ENCODE assay signal across 26 cellular contexts in genomic region chr5:90944116-90944515, GRCh38.
"Had no signal": no experiment of that assay in that cellular context is flagged by ENCODE, and none has a peak within 500 bp of the region (broad histone marks: within the 10 kb centered on the region; RNA-seq: fewer than 3 reads in every experiment).

No MANE protein-coding gene starts in this region.

- H3K9me3 ChIP-seq: colonic mucosa, left lung, lower lobe of right lung, mucosa of descending colon, spleen, tibial nerve had no signal

- H3K4me3 Mint-ChIP-seq: activated CD4-positive, alpha-beta memory T cell treated with anti-CD3 and anti-CD28 coated beads, Interleukin-2, amount 10 ng/mL, durations not matched to agents 7 days and 5 days; activated CD4-positive, alpha-beta T cell treated with anti-CD3 and anti-CD28 coated beads, Interleukin-2, amount 10 ng/mL, durations not matched to agents 7 days and 5 days; activated T-cell treated with anti-CD3 and anti-CD28 coated beads, Interleukin-2, amount 50 U/mL, for 24 hours; activated T-helper 17 cell treated with anti-CD3 and anti-CD28 coated beads, Interleukin-2, amount 50 U/mL, for 72 hours; nephron had no signal

- H3K27me3 ChIP-seq: colonic mucosa, left lung, spleen, tibial nerve had no signal

- H3K4me1 Mint-ChIP-seq: activated T-helper 17 cell treated with anti-CD3 and anti-CD28 coated beads, Interleukin-2, amount 50 U/mL, for 72 hours had no signal

- H3K4me1 ChIP-seq: left lung, lower lobe of right lung had no signal

- H3K27ac ChIP-seq: colonic mucosa, left lung, lower lobe of right lung, spleen, tibial nerve had no signal

- H3K27ac Mint-ChIP-seq: activated CD4-positive, alpha-beta memory T cell treated with anti-CD3 and anti-CD28 coated beads, Interleukin-2, amount 10 ng/mL, durations not matched to agents 7 days and 5 days; activated CD4-positive, alpha-beta T cell treated with anti-CD3 and anti-CD28 coated beads, Interleukin-2, amount 10 ng/mL, durations not matched to agents 7 days and 5 days; activated T-cell treated with anti-CD3 and anti-CD28 coated beads, Interleukin-2, amount 50 U/mL, for 24 hours; activated T-helper 17 cell treated with anti-CD3 and anti-CD28 coated beads, Interleukin-2, amount 50 U/mL, for 72 hours had no signal

- H3K9me3 Mint-ChIP-seq: activated CD4-positive, alpha-beta memory T cell treated with anti-CD3 and anti-CD28 coated beads, Interleukin-2, amount 10 ng/mL, durations not matched to agents 7 days and 5 days; activated T-cell treated with anti-CD3 and anti-CD28 coated beads, Interleukin-2, amount 50 U/mL, for 24 hours; activated T-helper 17 cell treated with anti-CD3 and anti-CD28 coated beads, Interleukin-2, amount 50 U/mL, for 72 hours; nephron had no signal

- H3K4me3 ChIP-seq: colonic mucosa, left lung, lower lobe of right lung, mucosa of descending colon, spleen, tibial nerve had no signal

- ATAC-seq: activated T-helper 17 cell treated with anti-CD3 and anti-CD28 coated beads, Interleukin-2, amount 50 U/mL, for 72 hours; left lung; lower lobe of right lung; mucosa of descending colon; right cardiac atrium had no signal

- DNase-seq: activated CD4-positive, alpha-beta memory T cell treated with anti-CD3 and anti-CD28 coated beads, Interleukin-2, amount 10 ng/mL, durations not matched to agents 7 days and 5 days; activated CD4-positive, alpha-beta T cell treated with anti-CD3 and anti-CD28 coated beads for 1 hour; activated CD4-positive, alpha-beta T cell treated with anti-CD3 and anti-CD28 coated beads, Interleukin-2, amount 10 ng/mL, durations not matched to agents 7 days and 5 days; activated CD8-positive, alpha-beta memory T cell treated with anti-CD3 and anti-CD28 coated beads, Interleukin-2, amount 50 U/mL, for 48 hours; activated gamma-delta T cell treated with Interleukin-2 at 50 U/mL for 16 hours; activated naive CD4-positive, alpha-beta T cell treated with anti-CD3 and anti-CD28 coated beads, Interleukin-2, amount 50 U/mL, for 16 hours; activated T-cell treated with anti-CD3 and anti-CD28 coated beads, Interleukin-2, amount 50 U/mL, for 24 hours; amygdala; colonic mucosa; effector CD8-positive, alpha-beta T cell; erythroblast; head of caudate nucleus; hypothalamus; kidney glomerular epithelial cell; left lung; lower lobe of right lung; mucosa of descending colon; posterior cingulate gyrus; right cardiac atrium; spleen; stimulated activated CD4-positive, alpha-beta T cell treated with anti-CD3 and anti-CD28 coated beads, Interleukin-2, amount 100 ng/mL, for 48 hours; stimulated activated naive CD4-positive, alpha-beta T cell treated with Interleukin-2 at 50 U/mL for 16 hours; T-helper 2 cell had no signal

- H3K36me3 ChIP-seq: colonic mucosa, left lung, lower lobe of right lung, spleen, tibial nerve had no signal
